16 cellular contexts compared by ENCODE assay signal in the genomic region with DNA sequence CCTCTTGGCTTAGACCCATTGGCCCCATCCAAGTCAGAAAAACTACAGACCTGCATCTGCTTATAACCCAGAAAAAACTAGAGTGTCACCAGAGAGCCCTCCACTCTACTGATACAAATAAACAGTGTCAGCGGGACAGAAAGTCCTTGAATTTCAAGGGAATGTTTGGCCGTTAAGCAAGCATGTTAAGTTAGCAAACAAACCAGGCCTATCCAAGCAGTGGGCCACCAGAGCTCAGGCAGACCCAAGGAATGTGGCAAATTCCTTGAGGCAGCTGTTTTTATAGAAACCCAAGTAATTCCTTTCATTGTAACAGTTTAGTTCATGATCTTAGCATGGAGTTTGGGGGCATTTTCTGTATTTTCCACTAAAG.
DNase-seq lines count a peak whose midpoint lies in the region; ATAC-seq and TF ChIP-seq lines count a peak whose summit lies in the region.
"Had no signal": no experiment of that assay in that cellular context is flagged by ENCODE, and none has a peak within 500 bp of the region (broad histone marks: within the 10 kb centered on the region; RNA-seq: fewer than 3 reads in every experiment).

No MANE protein-coding gene starts in this region.

- H3K27me3 ChIP-seq in gastroesophageal sphincter (no peaks in the 10 kb centered on the region), upper lobe of left lung (no peaks in the 10 kb centered on the region)
- H3K27me3 ChIP-seq: transverse colon had no signal

- no peak for TF ChIP-seq CTCF in gastroesophageal sphincter (IDR thresholded peaks at IDR 0.05)
- no peak for TF ChIP-seq CTCF in upper lobe of left lung (IDR thresholded peaks at IDR 0.05)

- 38 to 64% methylated on average over 1 to 2 of the region's 2 CpGs for WGBS in gastroesophageal sphincter (ENCODE audit: low coverage in 1 of 2), 2 donors
- 33 to 43% methylated on average over 1 to 2 of the region's 2 CpGs for WGBS in mesodermal cell (ENCODE audit: insufficient coverage in 2 of 2), 2 experiments
- WGBS in upper lobe of left lung, 2 donors: 46 to 51% methylated on average over 2 of the region's 2 CpGs

- peak; percentile 32 for DNase-seq in HuH-7.5 (ENCODE audit: low spot score)
- peak in 1 of 2 donors; percentile 66 for DNase-seq in upper lobe of left lung
- no peak for DNase-seq in stimulated activated CD4-positive, alpha-beta T cell treated with anti-CD3 and anti-CD28 coated beads, Interleukin-12 subunit alpha, Interleukin-12 subunit beta, amount 100 ng/mL, for 4 hours
- DNase-seq in stimulated activated CD4-positive, alpha-beta T cell treated with anti-CD3 and anti-CD28 coated beads, Interleukin-4, amount 100 ng/mL, for 4 hours: no peak
- DNase-seq: activated naive CD8-positive, alpha-beta T cell treated with anti-CD3 and anti-CD28 coated beads for 36 hours; CD4-positive, alpha-beta T cell; head of caudate nucleus; left colon; NCI-H2029; NCI-H69; nucleus accumbens; T-helper 2 cell; transverse colon had no signal

- TF ChIP-seq EP300 in gastroesophageal sphincter (IDR thresholded peaks at IDR 0.05): no peak
- peak in 2 of 4 donors; percentile 19 to 60 for TF ChIP-seq EP300 in upper lobe of left lung (IDR thresholded peaks at IDR 0.05)

- H3K4me1 ChIP-seq in gastroesophageal sphincter (no peaks in the 10 kb centered on the region), mesodermal cell (ENCODE audit: control insufficient read depth, insufficient read depth, low read length, poor library complexity, severe bottlenecking) (peaks cover 14% of the 10 kb centered on the region), upper lobe of left lung (peaks cover 3 to 28% (median 17%) of the 10 kb centered on the region in 4 donors)

- peak overlapping the region in 1 of 4 donors; percentile 9 for H3K27ac ChIP-seq in gastroesophageal sphincter
- peak overlapping the region; percentile 89 for H3K27ac ChIP-seq in mesodermal cell (ENCODE audit: low read depth, low read length, severe bottlenecking)
- H3K27ac ChIP-seq in upper lobe of left lung: peak overlapping the region in 1 of 4 donors; percentile 37

- no peaks in the 10 kb centered on the region for H3K36me3 ChIP-seq in gastroesophageal sphincter
- no peaks in the 10 kb centered on the region for H3K36me3 ChIP-seq in mesodermal cell (ENCODE audit: control insufficient read depth, insufficient read depth, low read length)
- no peaks in the 10 kb centered on the region for H3K36me3 ChIP-seq in upper lobe of left lung
- H3K36me3 ChIP-seq: transverse colon had no signal

- H3K9me3 ChIP-seq in gastroesophageal sphincter (no peaks in the 10 kb centered on the region), mesodermal cell (ENCODE audit: control insufficient read depth, low read length) (no peaks in the 10 kb centered on the region), upper lobe of left lung (no peaks in the 10 kb centered on the region)
- H3K9me3 ChIP-seq: transverse colon had no signal

- H3K4me3 ChIP-seq in gastroesophageal sphincter (no peak overlapping the region), mesodermal cell (ENCODE audit: extremely low read depth, insufficient read depth, low read length, poor library complexity, severe bottlenecking) (no peak overlapping the region), upper lobe of left lung (no peak overlapping the region)
- H3K4me3 ChIP-seq: transverse colon had no signal

- no peak for TF ChIP-seq POLR2A in gastroesophageal sphincter (IDR thresholded peaks at IDR 0.05)
- no peak for TF ChIP-seq POLR2A in upper lobe of left lung (IDR thresholded peaks at IDR 0.05)

- ATAC-seq in gastroesophageal sphincter (peak; percentile 37), upper lobe of left lung (ENCODE audit: low FRiP score in 2 of 2) (peak; percentile 66 to 90), GM19035 (IDR thresholded peaks at IDR 0.05; ENCODE audit: unreplicated experiment) (no peak)
